ENCODE assay signal across 8 cellular contexts in the genomic region with DNA sequence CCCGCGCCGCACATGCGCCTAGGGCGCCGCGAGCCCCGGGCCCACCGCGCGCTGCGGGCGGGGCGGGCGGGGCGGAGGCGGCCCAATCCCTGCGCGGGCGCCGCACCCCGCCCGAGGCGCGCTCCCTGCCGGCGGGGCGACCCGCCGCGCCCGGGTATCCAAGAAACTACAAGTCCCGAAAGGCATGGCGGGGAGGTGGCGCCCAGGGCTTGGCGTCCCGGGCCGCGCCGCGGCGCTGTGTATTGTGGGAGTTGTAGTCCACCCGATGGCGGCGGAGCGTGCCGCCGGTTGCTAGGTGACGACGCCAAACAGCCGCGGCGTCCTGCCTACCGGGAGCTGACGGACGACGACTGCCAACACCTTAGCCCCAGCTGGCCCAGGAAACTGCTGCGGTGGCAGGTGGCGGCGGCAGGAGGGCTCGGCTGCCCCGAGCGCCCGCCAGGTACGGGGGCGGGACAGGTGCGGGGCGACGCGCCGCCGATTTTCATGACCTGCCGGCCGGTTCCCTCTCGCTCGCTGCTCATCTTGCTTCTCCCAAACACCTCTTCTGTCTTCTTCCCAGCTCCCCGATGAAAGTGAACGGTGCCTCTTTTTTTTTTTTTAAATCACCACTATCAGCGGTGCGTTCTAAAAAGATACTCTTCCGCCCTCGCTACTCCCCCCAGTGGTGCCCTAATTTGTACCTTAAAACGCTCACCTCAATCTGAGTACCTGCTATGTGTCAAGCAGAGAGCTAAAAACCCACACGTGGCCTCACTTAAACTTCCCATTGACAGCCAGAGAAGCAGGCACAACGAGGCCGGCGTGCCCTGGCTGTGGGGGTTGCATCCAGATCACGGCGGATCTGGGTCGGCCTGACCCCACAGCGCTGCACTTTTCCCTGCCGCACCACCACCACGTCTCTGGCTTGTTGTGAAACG. TPM values are rescaled to one million over a fixed set of nuclear protein-coding genes. Genes with fewer than 3 reads are reported as not detected.
DNase-seq lines count a peak whose midpoint lies in the region; ATAC-seq, FAIRE-seq and TF ChIP-seq lines count a peak whose summit lies in the region.

Gene CFAP99, plus strand, starts transcription at position 304 of the 920 bp plus-strand sequence.

- H3K4me1 ChIP-seq in astrocyte (ENCODE audit: insufficient read depth, low read length) (peaks cover 16% of the 10 kb centered on the region), hepatocyte (ENCODE audit: insufficient read depth) (peaks cover 18% of the 10 kb centered on the region), rectal smooth muscle tissue (ENCODE audit: control insufficient read depth, insufficient read depth, low read length) (peaks cover 6% of the 10 kb centered on the region), aorta (ENCODE audit: control insufficient read depth in 1 of 2, insufficient read depth in 2 of 2, low read length in 2 of 2) (peaks cover 0 to 3% of the 10 kb centered on the region in 2 donors)

- no peak for FAIRE-seq in astrocyte (lab: Jason Lieb, UNC)

- peaks cover 54% of the 10 kb centered on the region for H3K27me3 Mint-ChIP-seq in T-helper 2 cell treated with Interferon-gamma antibody and Interleukin-4, amounts not matched to agents 5 μg/mL and 100 μg/mL, for 36 hours (ENCODE audit: low read depth)
- H3K27me3 Mint-ChIP-seq in astrocyte (ENCODE audit: low read depth, unreplicated experiment), result peaks cover 76% of the 10 kb centered on the region

- H4K20me1 ChIP-seq in astrocyte (ENCODE audit: insufficient read depth, low read length) (peaks cover 6% of the 10 kb centered on the region), hepatocyte (ENCODE audit: insufficient read depth, poor library complexity, severe bottlenecking) (no peaks in the 10 kb centered on the region)

- H3K79me2 ChIP-seq in astrocyte (ENCODE audit: insufficient read depth, low read length) (no peaks in the 10 kb centered on the region), hepatocyte (no peaks in the 10 kb centered on the region)

- H3K9me3 ChIP-seq in astrocyte (ENCODE audit: insufficient read depth, low read depth, low read length) (no peaks in the 10 kb centered on the region), hepatocyte (ENCODE audit: low read depth) (no peaks in the 10 kb centered on the region), aorta (ENCODE audit: control insufficient read depth, low read length) (no peaks in the 10 kb centered on the region)

- peaks cover 27% of the 10 kb centered on the region for H3K4me1 Mint-ChIP-seq in T-helper 2 cell treated with Interferon-gamma antibody and Interleukin-4, amounts not matched to agents 5 μg/mL and 100 μg/mL, for 36 hours (ENCODE audit: low read depth)
- H3K4me1 Mint-ChIP-seq in astrocyte (ENCODE audit: low read depth, unreplicated experiment), result no peaks in the 10 kb centered on the region

- H3K4me3 Mint-ChIP-seq in T-helper 2 cell treated with Interferon-gamma antibody and Interleukin-4, amounts not matched to agents 5 μg/mL and 100 μg/mL, for 36 hours, result peak within 1 kb of the TSS; percentile 89
- H3K4me3 Mint-ChIP-seq in astrocyte (ENCODE audit: unreplicated experiment), result peak within 1 kb of the TSS; percentile 86

- peaks cover 64% of the 10 kb centered on the region for H3K27me3 ChIP-seq in astrocyte (ENCODE audit: insufficient read depth, low read length)
- peaks cover 66% of the 10 kb centered on the region for H3K27me3 ChIP-seq in hepatocyte
- peaks cover 20% of the 10 kb centered on the region for H3K27me3 ChIP-seq in rectal smooth muscle tissue (ENCODE audit: control insufficient read depth, insufficient read depth, low read length)
- no peaks in the 10 kb centered on the region for H3K27me3 ChIP-seq in aorta (ENCODE audit: control insufficient read depth in 1 of 2, insufficient read depth in 2 of 2, low read length in 1 of 2)

- no peaks in the 10 kb centered on the region for H3K9me3 Mint-ChIP-seq in T-helper 2 cell treated with Interferon-gamma antibody and Interleukin-4, amounts not matched to agents 5 μg/mL and 100 μg/mL, for 36 hours
- H3K9me3 Mint-ChIP-seq in astrocyte (ENCODE audit: unreplicated experiment), result peaks cover 10% of the 10 kb centered on the region

- peak within 1 kb of the TSS; percentile 80 for H2AFZ ChIP-seq in astrocyte (ENCODE audit: low read depth, low read length)
- H2AFZ ChIP-seq in hepatocyte, result peak within 1 kb of the TSS; percentile 49

- peak within 1 kb of the TSS; percentile 87 for H3K27ac Mint-ChIP-seq in T-helper 2 cell treated with Interferon-gamma antibody and Interleukin-4, amounts not matched to agents 5 μg/mL and 100 μg/mL, for 36 hours
- peak within 1 kb of the TSS; percentile 34 for H3K27ac Mint-ChIP-seq in astrocyte (ENCODE audit: unreplicated experiment)

- H3K36me3 Mint-ChIP-seq in T-helper 2 cell treated with Interferon-gamma antibody and Interleukin-4, amounts not matched to agents 5 μg/mL and 100 μg/mL, for 36 hours (ENCODE audit: low read depth), result peaks cover 5% of the 10 kb centered on the region
- H3K36me3 Mint-ChIP-seq in astrocyte (ENCODE audit: low read depth, unreplicated experiment), result no peaks in the 10 kb centered on the region

- TF ChIP-seq CTCF in astrocyte (IDR thresholded peaks at IDR 0.05; ENCODE audit: insufficient read depth, low read depth, low read length) (no peak), hepatocyte (IDR thresholded peaks at IDR 0.05; ENCODE audit: poor library complexity) (peak; percentile 16)

- DNase-seq in NCI-H1930 (lab: John Stamatoyannopoulos, UW), result peak; percentile 92 to 97
- DNase-seq in T-helper 2 cell treated with Interferon-gamma antibody and Interleukin-4, amounts not matched to agents 5 μg/mL and 100 μg/mL, for 36 hours (ENCODE audit: low spot score), result peak; percentile 93
- DNase-seq in astrocyte (ENCODE audit: low read depth), result peak; percentile 72
- DNase-seq in hepatocyte (ENCODE audit: low spot score), result peak; percentile 98
- DNase-seq in aorta, result peak; percentile 99

- H3K4me3 ChIP-seq in astrocyte (ENCODE audit: insufficient read depth, low read depth, low read length), result peak within 1 kb of the TSS; percentile 58
- H3K4me3 ChIP-seq in hepatocyte, result peak within 1 kb of the TSS; percentile 48
- H3K4me3 ChIP-seq in rectal smooth muscle tissue (ENCODE audit: low read length), result peak within 1 kb of the TSS; percentile 67
- H3K4me3 ChIP-seq in aorta (ENCODE audit: low read length in 2 of 2), result peak within 1 kb of the TSS; percentile 77 to 91

- no peaks in the 10 kb centered on the region for H3K9me2 ChIP-seq in hepatocyte (replicated peaks; ENCODE audit: insufficient read depth)

- H3K36me3 ChIP-seq in astrocyte (ENCODE audit: insufficient read depth, low read length) (no peaks in the 10 kb centered on the region), hepatocyte (replicated peaks; ENCODE audit: insufficient read depth, low read depth) (no peaks in the 10 kb centered on the region), rectal smooth muscle tissue (ENCODE audit: control insufficient read depth, insufficient read depth, low read length) (no peaks in the 10 kb centered on the region), aorta (ENCODE audit: control insufficient read depth in 1 of 2, insufficient read depth in 2 of 2, low read length in 1 of 2) (no peaks in the 10 kb centered on the region)

- intact Hi-C loops in aorta (cut with DNase I), result loop anchor here (2.0 to 10.0 kb wide), 3 partner anchors 118 to 157 kb away; partner anchors contain the start of genes MXD4 (in 2 of the 2) and FAM193A (in 1 of the 2)

- no peak within 1 kb of the TSS for H3K27ac ChIP-seq in astrocyte (ENCODE audit: low read depth, low read length)
- H3K27ac ChIP-seq in hepatocyte, result no peak within 1 kb of the TSS
- H3K27ac ChIP-seq in rectal smooth muscle tissue (ENCODE audit: low read depth, low read length), result no peak within 1 kb of the TSS
- H3K27ac ChIP-seq in aorta (ENCODE audit: low read depth in 1 of 2, low read length in 2 of 2), result no peak within 1 kb of the TSS

- 5% methylated on average over 39 of the region's 94 CpGs for WGBS in hepatocyte (ENCODE audit: low lambda C conversion rate, missing lambda C conversion rate)
- WGBS in aorta, 2 donors, result 1% methylated on average over 78 to 94 of the region's 94 CpGs

- peak; percentile 92 for ATAC-seq in GM18498 (IDR thresholded peaks at IDR 0.05; ENCODE audit: unreplicated experiment)
- ATAC-seq in HG02970 (IDR thresholded peaks at IDR 0.05; ENCODE audit: low FRiP score, unreplicated experiment), result peak; percentile 84
- peak; percentile 96 for ATAC-seq in aorta (ENCODE audit: low FRiP score)

- H3K9ac ChIP-seq in astrocyte (ENCODE audit: low read length) (peak within 1 kb of the TSS; percentile 44), rectal smooth muscle tissue (ENCODE audit: low read length) (no peak within 1 kb of the TSS)

- H3K4me2 ChIP-seq in astrocyte (ENCODE audit: low read length) (peak within 1 kb of the TSS; percentile 97), hepatocyte (peak within 1 kb of the TSS; percentile 99)

RNA-seq across cellular contexts. Expression of gene CFAP99, which starts in this region (rescaled TPM):
- total RNA-seq in astrocyte, result not detected in 2 replicates
- 0.04 TPM in 1 of 2 replicates, not detected in the other for total RNA-seq in hepatocyte
- 0.09 TPM in 1 of 2 replicates, not detected in the other for polyA plus RNA-seq in hepatocyte
- under 1 TPM in 1 of 2 donors, not detected in 1; 0.13 TPM for total RNA-seq in aorta
- polyA plus RNA-seq in aorta, result not detected

Comparison
In these comparisons a context has a peak if more than half of its experiments do, and no peak if none do; other contexts are left out.
1. Peak in DNase-seq, H3K4me3 ChIP-seq, H3K9ac ChIP-seq and H3K4me2 ChIP-seq in astrocyte; RNA of the gene not detected or under 1 TPM.
2. Peak in DNase-seq, H3K4me3 ChIP-seq and H3K4me2 ChIP-seq in hepatocyte; RNA of the gene not detected or under 1 TPM.
3. Peak in DNase-seq, ATAC-seq and H3K4me3 ChIP-seq in aorta; RNA of the gene not detected or under 1 TPM.